ENCODE assay signal across 26 cellular contexts in genomic region chr20:57959018-57959417, GRCh38.
DNase-seq lines count a peak whose midpoint lies in the region; ATAC-seq and TF ChIP-seq lines count a peak whose summit lies in the region.
"Had no signal": no experiment of that assay in that cellular context is flagged by ENCODE, and none has a peak within 500 bp of the region (broad histone marks: within the 10 kb centered on the region; RNA-seq: fewer than 3 reads in every experiment).

No MANE protein-coding gene starts in this region.

- H3K4me1 Mint-ChIP-seq in nephron progenitor cell, result peaks cover 76% of the 10 kb centered on the region

- no peak overlapping the region for H3K56ac ChIP-seq in IMR-90 (ENCODE audit: extremely low read depth, insufficient read depth, low read length)

- TF ChIP-seq POLR2A in IMR-90 (IDR thresholded peaks at IDR 0.05; ENCODE audit: low read depth, low read length) (no peak), esophagus muscularis mucosa (IDR thresholded peaks at IDR 0.05; ENCODE audit: low read depth) (no peak)

- H2BK5ac ChIP-seq in IMR-90 (ENCODE audit: low read depth, low read length, poor library complexity, severe bottlenecking), result no peak overlapping the region

- no peaks in the 10 kb centered on the region for H3K36me3 Mint-ChIP-seq in nephron progenitor cell (ENCODE audit: low read depth)
- H3K36me3 Mint-ChIP-seq: CD8-positive, alpha-beta T cell had no signal

- POLR2A ChIA-PET in IMR-90 (lab: Charles Lee; ENCODE audit: unreplicated experiment), result no interaction called here

- H3K27ac ChIP-seq in IMR-90 (ENCODE audit: insufficient read depth, low read length) (no peak overlapping the region), esophagus muscularis mucosa (replicated peaks in 1 of 4) (peak overlapping the region in 3 of 4 donors; percentile 25 to 74 (median 28))
- H3K27ac ChIP-seq: cardiac muscle cell, lower lobe of right lung, thoracic aorta had no signal

- no peak overlapping the region for H4K91ac ChIP-seq in IMR-90 (ENCODE audit: insufficient read depth, low read depth, low read length)

- no peak overlapping the region for H3K4me2 ChIP-seq in IMR-90 (ENCODE audit: low read depth, low read length)

- H3K4ac ChIP-seq in IMR-90 (ENCODE audit: low read depth, low read length), result no peak overlapping the region

- H3K27me3 ChIP-seq in IMR-90 (ENCODE audit: control insufficient read depth, insufficient read depth, low read length), result 0 out of 2 replicates have a peak, but pooled peaks cover 1% of the 10 kb centered on the region
- no peaks in the 10 kb centered on the region for H3K27me3 ChIP-seq in esophagus muscularis mucosa

- no peaks in the 10 kb centered on the region for H3K36me3 ChIP-seq in IMR-90 (ENCODE audit: control insufficient read depth, insufficient read depth, low read length)
- H3K36me3 ChIP-seq in esophagus muscularis mucosa, result no peaks in the 10 kb centered on the region
- H3K36me3 ChIP-seq: cardiac muscle cell, lower lobe of right lung, thoracic aorta had no signal

- H3K9me1 ChIP-seq in IMR-90 (ENCODE audit: insufficient read depth, low read length), result no peaks in the 10 kb centered on the region

- H4K8ac ChIP-seq in IMR-90 (ENCODE audit: low read depth in 2 of 2, low read length in 2 of 2), result no peak overlapping the region

- no peak overlapping the region for H2BK120ac ChIP-seq in IMR-90 (ENCODE audit: low read depth, low read length)

- peaks cover 29% of the 10 kb centered on the region for H3K27me3 Mint-ChIP-seq in nephron progenitor cell (ENCODE audit: low read depth, poor library complexity)

- no peak for TF ChIP-seq CTCF in IMR-90 (conservative IDR thresholded peaks at IDR 0.05; ENCODE audit: low read depth, low read length)
- TF ChIP-seq CTCF in esophagus muscularis mucosa (IDR thresholded peaks at IDR 0.05), result no peak
- TF ChIP-seq CTCF in nephron progenitor cell (IDR thresholded peaks at IDR 0.05), result no peak

- CTCF ChIA-PET in IMR-90 (lab: Yijun Ruan, JAX), result no interaction called here

- no peak overlapping the region for H3K23ac ChIP-seq in IMR-90 (ENCODE audit: low read depth, low read length)

- intact Hi-C loops in IMR-90 (cut with micrococcal nuclease), result no loop called here
- intact Hi-C loops in esophagus muscularis mucosa (cut with DNase I), result loop anchor here (10.0 kb wide), 1 partner anchor 304 kb away; no protein-coding TSS in a partner anchor

- BruUV-seq in IMR-90 (replicated peaks; lab: Mats Ljungman, UMichigan), result no TSS peak

- H2BK15ac ChIP-seq in IMR-90 (ENCODE audit: low read depth, low read length), result no peak overlapping the region

- peak overlapping the region; percentile 81 for H3K27ac Mint-ChIP-seq in nephron progenitor cell
- H3K27ac Mint-ChIP-seq: activated naive CD4-positive, alpha-beta T cell treated with anti-CD3 and anti-CD28 coated beads for 36 hours; CD8-positive, alpha-beta T cell; endodermal cell had no signal

- dilution Hi-C loops in IMR-90 (cut with HindIII; ENCODE audit: low sequenced_read_pairs, unreplicated experiment), result no loop called here

- H4K20me1 ChIP-seq in IMR-90 (ENCODE audit: insufficient read depth, low read length), result no peaks in the 10 kb centered on the region

- in situ Hi-C loops in IMR-90 (cut with MboI; ENCODE audit: low sequenced_read_pairs), result no loop called here

- no peak overlapping the region for H3K4me3 Mint-ChIP-seq in nephron progenitor cell
- H3K4me3 Mint-ChIP-seq: activated naive CD4-positive, alpha-beta T cell treated with anti-CD3 and anti-CD28 coated beads for 36 hours; CD8-positive, alpha-beta T cell; endodermal cell had no signal

- no peak overlapping the region for H4K5ac ChIP-seq in IMR-90 (ENCODE audit: low read depth, low read length)

- TF ChIP-seq EP300 in esophagus muscularis mucosa (IDR thresholded peaks at IDR 0.05), result no peak

- no peak overlapping the region for H2AFZ ChIP-seq in IMR-90 (replicated peaks; ENCODE audit: low read length, poor library complexity)

- no peak overlapping the region for H3K18ac ChIP-seq in IMR-90 (ENCODE audit: low read depth, low read length)

- no peak overlapping the region for H3K9ac ChIP-seq in IMR-90 (ENCODE audit: low read depth, low read length)

- no peak overlapping the region for H2AK5ac ChIP-seq in IMR-90 (ENCODE audit: low read depth, low read length)

- H3K14ac ChIP-seq in IMR-90 (replicated peaks; ENCODE audit: low read depth, low read length), result no peak overlapping the region

- peaks cover 17% of the 10 kb centered on the region for H3K9me3 Mint-ChIP-seq in nephron progenitor cell
- H3K9me3 Mint-ChIP-seq: CD8-positive, alpha-beta T cell had no signal

- no peak for DNase-seq in IMR-90
- DNase-seq in esophagus muscularis mucosa (ENCODE audit: extremely low spot score), result no peak
- no peak for DNase-seq in nephron progenitor cell
- DNase-seq in ureter (ENCODE audit: low spot score), result peak; percentile 59
- no peak for DNase-seq in NK-92 treated with Interleukin-12 subunit alpha and Interleukin-12 subunit beta, amount 100 ng/mL, for 24 hours (lab: John Stamatoyannopoulos, UW)
- DNase-seq: activated CD4-positive, alpha-beta T cell treated with anti-CD3 and anti-CD28 coated beads for 48 hours; activated naive CD4-positive, alpha-beta T cell treated with anti-CD3 and anti-CD28 coated beads for 36 hours; activated T-cell treated with anti-CD3 and anti-CD28 coated beads, Interleukin-2, amount 50 U/mL, for 48 hours; CD8-positive, alpha-beta T cell; DMS 273 treated with DMSO at 0.1 percent for 48 hours; endodermal cell; Kasumi-1; kidney; lower lobe of right lung; MV-4-11; NCI-H774; occipital lobe; right cardiac atrium; stimulated activated CD4-positive, alpha-beta T cell treated with anti-CD3 and anti-CD28 coated beads, Interleukin-4, amount 100 ng/mL, for 4 hours; stimulated activated naive CD4-positive, alpha-beta T cell; T-helper 2 cell had no signal

- H3K79me1 ChIP-seq in IMR-90 (ENCODE audit: low read depth in 1 of 2, low read length in 2 of 2), result no peaks in the 10 kb centered on the region

- no peak for TF ChIP-seq RAD21 in IMR-90 (IDR thresholded peaks at IDR 0.05; ENCODE audit: low read length)

- H2AK9ac ChIP-seq in IMR-90 (replicated peaks; ENCODE audit: low read depth, low read length, poor library complexity), result peak overlapping the region; percentile 25

- no peak overlapping the region for H2BK20ac ChIP-seq in IMR-90 (ENCODE audit: low read depth, low read length)

- 52% methylated on average over 4 of the region's 12 CpGs; no CpG with 5 or more reads in 1 of the 2 experiments for WGBS in IMR-90 (ENCODE audit: extremely low coverage in 2 of 2, insufficient read length in 1 of 2), 2 experiments
- WGBS in esophagus muscularis mucosa, result 59% methylated on average over 9 of the region's 12 CpGs

- no peak overlapping the region for H3K4me3 ChIP-seq in IMR-90 (ENCODE audit: insufficient read depth, low read depth, low read length)
- no peak overlapping the region for H3K4me3 ChIP-seq in esophagus muscularis mucosa
- H3K4me3 ChIP-seq: cardiac muscle cell, lower lobe of right lung, thoracic aorta had no signal

- ATAC-seq in IMR-90 (ENCODE audit: low read depth) (no peak), GM19328 (IDR thresholded peaks at IDR 0.05; ENCODE audit: unreplicated experiment) (no peak), HG02870 (IDR thresholded peaks at IDR 0.05; ENCODE audit: unreplicated experiment) (no peak)
- ATAC-seq: CD8-positive, alpha-beta T cell; lower lobe of right lung; right cardiac atrium; SK-N-SH treated with all-trans-retinoic acid at 6 μM for 48 hours had no signal

- H3K4me1 ChIP-seq in IMR-90 (ENCODE audit: control insufficient read depth, insufficient read depth, low read length) (no peaks in the 10 kb centered on the region), esophagus muscularis mucosa (peaks cover 0 to 45% (median 30%) of the 10 kb centered on the region in 4 donors)
- H3K4me1 ChIP-seq: lower lobe of right lung had no signal

- H3K9me3 ChIP-seq in IMR-90 (ENCODE audit: control insufficient read depth, insufficient read depth, low read length), result no peaks in the 10 kb centered on the region
- H3K9me3 ChIP-seq in esophagus muscularis mucosa, result no peaks in the 10 kb centered on the region
- H3K9me3 ChIP-seq: lower lobe of right lung, thoracic aorta had no signal

TF ChIP-seq in IMR-90, 13 proteins besides CTCF, POLR2A, EP300 and RAD21:
- TF ChIP-seq RFX5 (IDR thresholded peaks at IDR 0.05; ENCODE audit: low read depth, low read length), result no peak
- TF ChIP-seq MAZ (IDR thresholded peaks at IDR 0.05; ENCODE audit: borderline replicate concordance, low read depth, low read length), result no peak
- TF ChIP-seq NFE2L2 (IDR thresholded peaks at IDR 0.05; ENCODE audit: low read depth, low read length), result no peak
- TF ChIP-seq RCOR1 (IDR thresholded peaks at IDR 0.05; ENCODE audit: insufficient replicate concordance, low read length), result no peak
- TF ChIP-seq USF2 (IDR thresholded peaks at IDR 0.05; ENCODE audit: low read depth, low read length), result no peak
- no peak for TF ChIP-seq MXI1 (IDR thresholded peaks at IDR 0.05; ENCODE audit: borderline replicate concordance, low read depth, low read length)
- no peak for TF ChIP-seq FOS (IDR thresholded peaks at IDR 0.05; ENCODE audit: low read depth, low read length)
- no peak for TF ChIP-seq CEBPB (IDR thresholded peaks at IDR 0.05; ENCODE audit: low read depth, low read length)
- TF ChIP-seq CHD1 (IDR thresholded peaks at IDR 0.05; ENCODE audit: low read depth, low read length), result no peak
- no peak for TF ChIP-seq SMC3 (IDR thresholded peaks at IDR 0.05; ENCODE audit: low read depth, low read length)
- TF ChIP-seq ELK1 (IDR thresholded peaks at IDR 0.05; ENCODE audit: borderline replicate concordance, low read depth, low read length), result no peak
